26 cellular contexts compared by ENCODE assay signal in the genomic region with DNA sequence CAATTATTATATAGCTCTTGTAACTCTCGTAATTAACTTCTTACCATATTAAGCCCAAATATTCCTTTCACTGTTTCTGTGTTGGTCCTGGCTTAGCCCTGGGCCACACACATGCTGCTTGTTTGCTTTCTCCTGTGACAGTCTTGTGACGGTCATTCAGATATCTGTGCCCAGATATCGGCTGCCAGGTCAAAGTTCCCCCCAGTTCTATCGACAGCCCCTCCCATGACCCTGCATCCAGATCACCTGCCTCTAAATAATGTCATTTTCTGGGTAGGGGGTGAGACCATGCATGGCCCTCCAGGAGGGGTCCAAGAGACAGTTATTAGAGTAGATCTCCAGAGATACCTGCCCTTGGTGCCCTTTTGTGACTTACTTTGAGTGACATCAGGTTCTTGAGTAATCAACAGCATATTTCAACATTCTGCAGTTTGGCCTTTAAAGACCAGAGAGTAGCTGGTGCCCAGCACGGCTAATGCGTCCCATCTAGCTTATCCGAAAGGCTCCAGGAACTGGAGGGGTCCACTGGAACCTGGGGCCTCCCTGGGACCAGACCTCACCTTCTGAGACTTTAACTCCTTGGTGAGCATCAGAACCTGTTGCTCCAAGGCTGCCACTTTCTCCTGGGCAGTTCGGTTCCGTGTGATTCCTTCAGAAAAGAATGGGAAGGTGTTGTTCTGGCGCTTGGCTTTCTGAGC. TPM values are rescaled to one million over a fixed set of nuclear protein-coding genes. Genes with fewer than 3 reads are reported as not detected.
DNase-seq lines count a peak whose midpoint lies in the region; TF ChIP-seq lines count a peak whose summit lies in the region.
"Had no signal": no experiment of that assay in that cellular context is flagged by ENCODE, and none has a peak within 500 bp of the region (broad histone marks: within the 10 kb centered on the region; RNA-seq: fewer than 3 reads in every experiment).

No MANE protein-coding gene starts in this region.

- H3K9me3 Mint-ChIP-seq in Caco-2 (ENCODE audit: unreplicated experiment), result no peaks in the 10 kb centered on the region
- H3K9me3 Mint-ChIP-seq: activated T-cell treated with anti-CD3 and anti-CD28 coated beads, Interleukin-2, amount 50 U/mL, for 4 hours; CD4-positive, CD25-positive, alpha-beta regulatory T cell; dendritic cell treated with granulocyte-macrophage colony-stimulating factor and Interleukin-4, amounts not matched to agents 40 ng/mL and 50 ng/mL, for 4 days; stimulated activated naive B cell treated with anti-CD40 and anti-IgM and Interleukin-4, amounts not matched to agents 10 μg/mL and 1 μg/mL and 100 μg/mL, for 72 hours; T-helper 1 cell treated with Interleukin-12 subunit alpha and Interleukin-12 subunit beta and Interleukin-4 antibody, amounts not matched to agents 30 μg/mL and 1 μg/mL, for 36 hours had no signal

- H3K27ac ChIP-seq in RWPE1 (peak overlapping the region; percentile 63), hepatocyte (peak overlapping the region; percentile 92), trophoblast cell (ENCODE audit: low read depth, low read length) (peak overlapping the region; percentile 79)
- H3K27ac ChIP-seq: SJSA1, vagina had no signal

- BruUV-seq in Caco-2 (replicated peaks; lab: Mats Ljungman, UMichigan), result no TSS peak

- H3K9me3 ChIP-seq in Caco-2 (no peaks in the 10 kb centered on the region), hepatocyte (ENCODE audit: low read depth) (no peaks in the 10 kb centered on the region), trophoblast cell (ENCODE audit: insufficient read depth, low read depth, low read length) (no peaks in the 10 kb centered on the region)
- H3K9me3 ChIP-seq: SJSA1, vagina had no signal

- H4K8ac ChIP-seq in trophoblast cell (ENCODE audit: low read depth, low read length), result no peak overlapping the region

- peak overlapping the region; percentile 52 for H3K4me2 ChIP-seq in hepatocyte
- no peak overlapping the region for H3K4me2 ChIP-seq in trophoblast cell (ENCODE audit: low read length)

- no peak overlapping the region for H3K23ac ChIP-seq in trophoblast cell (ENCODE audit: low read length)

- peak overlapping the region; percentile 4 for H2BK12ac ChIP-seq in trophoblast cell (ENCODE audit: low read length)

- peaks cover 7% of the 10 kb centered on the region for H3K79me1 ChIP-seq in trophoblast cell (ENCODE audit: low read length)

- no peak overlapping the region for H3K9ac ChIP-seq in trophoblast cell (ENCODE audit: low read length)

- H3K4ac ChIP-seq in trophoblast cell (ENCODE audit: low read depth, low read length), result no peak overlapping the region

- TF ChIP-seq CTCF in Caco-2 (IDR thresholded peaks at IDR 0.05; ENCODE audit: insufficient read depth in 1 of 2, low read depth in 1 of 2, low read length in 1 of 2, severe bottlenecking in 1 of 2, unreplicated experiment in 1 of 2) (no peak), RWPE1 (conservative IDR thresholded peaks at IDR 0.05; ENCODE audit: low read depth) (no peak), hepatocyte (IDR thresholded peaks at IDR 0.05; ENCODE audit: poor library complexity) (no peak)

- H3K27me3 Mint-ChIP-seq in Caco-2 (ENCODE audit: insufficient read depth, unreplicated experiment), result no peaks in the 10 kb centered on the region
- H3K27me3 Mint-ChIP-seq: CD4-positive, CD25-positive, alpha-beta regulatory T cell; dendritic cell treated with granulocyte-macrophage colony-stimulating factor and Interleukin-4, amounts not matched to agents 40 ng/mL and 50 ng/mL, for 4 days; stimulated activated naive B cell treated with anti-CD40 and anti-IgM and Interleukin-4, amounts not matched to agents 10 μg/mL and 1 μg/mL and 100 μg/mL, for 72 hours had no signal

- intact Hi-C loops in Caco-2 (cut with micrococcal nuclease; ENCODE audit: unreplicated experiment), result loop anchor here (2.0 kb wide), 1 partner anchor 26 kb away; a partner anchor contains a TSS

- H2BK120ac ChIP-seq in trophoblast cell (ENCODE audit: insufficient read depth, low read length, poor library complexity), result peak overlapping the region; percentile 6

- no peak overlapping the region for H3K4me3 ChIP-seq in Caco-2 (ENCODE audit: low read depth, low read length)
- no peak overlapping the region for H3K4me3 ChIP-seq in hepatocyte
- H3K4me3 ChIP-seq in trophoblast cell (ENCODE audit: low read depth, low read length), result no peak overlapping the region
- H3K4me3 ChIP-seq: lung, SJSA1, vagina had no signal

- peak overlapping the region; percentile 59 for H2BK5ac ChIP-seq in trophoblast cell (ENCODE audit: low read depth, low read length, poor library complexity)

- H3K18ac ChIP-seq in trophoblast cell (ENCODE audit: low read length), result no peak overlapping the region

- H3K79me2 ChIP-seq in hepatocyte (no peaks in the 10 kb centered on the region), trophoblast cell (ENCODE audit: control insufficient read depth, insufficient read depth, low read length, poor library complexity) (no peaks in the 10 kb centered on the region)

- no peaks in the 10 kb centered on the region for H3K27me3 ChIP-seq in Caco-2 (replicated peaks; ENCODE audit: control insufficient read depth, insufficient read depth, low read length)
- H3K27me3 ChIP-seq in hepatocyte, result no peaks in the 10 kb centered on the region
- H3K27me3 ChIP-seq in trophoblast cell (ENCODE audit: insufficient read depth, low read length), result no peaks in the 10 kb centered on the region
- H3K27me3 ChIP-seq: SJSA1, vagina had no signal

- POLR2A ChIA-PET in Caco-2 (lab: Charles Lee), result interaction anchor here (1.3 kb wide), 1 partner anchor 27 kb away, joined by 4 read pairs; a partner anchor contains a TSS
- POLR2A ChIA-PET in RWPE1 (lab: Yijun Ruan, JAX; ENCODE audit: low non-redundant PET), result no interaction called here

- peaks cover 75% of the 10 kb centered on the region for H3K4me1 ChIP-seq in Caco-2
- peaks cover 77% of the 10 kb centered on the region for H3K4me1 ChIP-seq in hepatocyte (ENCODE audit: insufficient read depth)
- peaks cover 14 to 16% of the 10 kb centered on the region in 2 experiments for H3K4me1 ChIP-seq in trophoblast cell (ENCODE audit: control insufficient read depth in 1 of 2, insufficient read depth in 2 of 2, low read length in 2 of 2)

- 79% methylated on average over 10 of the region's 10 CpGs for WGBS in hepatocyte (ENCODE audit: low lambda C conversion rate, missing lambda C conversion rate)
- WGBS in trophoblast cell (ENCODE audit: extremely low coverage, insufficient coverage, insufficient read length), result no CpG with 5 or more reads among the region's 10 CpGs

- H4K20me1 ChIP-seq in hepatocyte (ENCODE audit: insufficient read depth, poor library complexity, severe bottlenecking), result no peaks in the 10 kb centered on the region

- H4K12ac ChIP-seq in trophoblast cell (ENCODE audit: low read depth, low read length), result no peak overlapping the region

- peaks cover 38% of the 10 kb centered on the region for H3K4me1 Mint-ChIP-seq in Caco-2 (ENCODE audit: low read depth, unreplicated experiment)
- H3K4me1 Mint-ChIP-seq: CD4-positive, CD25-positive, alpha-beta regulatory T cell had no signal

- no peaks in the 10 kb centered on the region for H3K9me2 ChIP-seq in hepatocyte (replicated peaks; ENCODE audit: insufficient read depth)

- CTCF ChIA-PET in Caco-2 (lab: Charles Lee), result interaction anchor here (0.6 to 1.1 kb wide), 3 partner anchors 13 to 496 kb away, joined by 3 to 5 read pairs (median 5); a partner anchor contains a TSS
- CTCF ChIA-PET in RWPE1 (lab: Yijun Ruan, JAX), result interaction anchor here (1.2 kb wide), 1 partner anchor 17 kb away, joined by 4 read pairs; no protein-coding TSS in a partner anchor

- H2AK5ac ChIP-seq in trophoblast cell (ENCODE audit: low read length), result peak overlapping the region; percentile 20

- H2AFZ ChIP-seq in hepatocyte (no peak overlapping the region), trophoblast cell (ENCODE audit: insufficient read depth, low read length, poor library complexity) (no peak overlapping the region)

- DNase-seq in Caco-2 (peak; percentile 46 to 68), RWPE1 (ENCODE audit: low spot score) (no peak), hepatocyte (ENCODE audit: low spot score) (peak; percentile 56), trophoblast cell (peak in 1 of 2 donors; percentile 75), NCI-H345 treated with DMSO at 0.1 percent for 48 hours (lab: John Stamatoyannopoulos, UW; ENCODE audit: unreplicated experiment) (no peak), CD1c-positive myeloid dendritic cell (ENCODE audit: extremely low spot score) (no peak), OCI-M2 (lab: John Stamatoyannopoulos, UW; ENCODE audit: unreplicated experiment) (no peak)
- DNase-seq in activated naive CD4-positive, alpha-beta T cell treated with Interleukin-2 at 50 U/mL for 16 hours, result no peak
- DNase-seq: activated CD4-positive, alpha-beta T cell treated with anti-CD3 and anti-CD28 coated beads for 4 hours; activated naive CD4-positive, alpha-beta T cell; activated T-cell treated with anti-CD3 and anti-CD28 coated beads, Interleukin-2, amount 50 U/mL, for 4 hours; amygdala; CD4-positive, CD25-positive, alpha-beta regulatory T cell; HCEC 1CT; MM.1S; NCI-H146; NCI-H524 treated with DMSO at 0.1 percent for 48 hours; NK-92 treated with Interleukin-12 subunit alpha and Interleukin-12 subunit beta, amount 100 ng/mL, for 24 hours; retina; stimulated activated CD4-positive, alpha-beta T cell treated with anti-CD3 and anti-CD28 coated beads, Interleukin-4, amount 100 ng/mL, for 1 hour; stimulated activated naive B cell treated with anti-CD40 and anti-IgM and Interleukin-4, amounts not matched to agents 10 μg/mL and 1 μg/mL and 100 μg/mL, for 72 hours had no signal

- peaks cover 8% of the 10 kb centered on the region for H3K36me3 Mint-ChIP-seq in Caco-2 (ENCODE audit: insufficient read depth, unreplicated experiment)

- peaks cover 1% of the 10 kb centered on the region; the same call in 1 of the 2 replicates for H3K36me3 ChIP-seq in Caco-2 (ENCODE audit: control insufficient read depth, insufficient read depth, low read length)
- no peaks in the 10 kb centered on the region for H3K36me3 ChIP-seq in hepatocyte (replicated peaks; ENCODE audit: insufficient read depth, low read depth)
- H3K36me3 ChIP-seq in trophoblast cell (ENCODE audit: control insufficient read depth in 1 of 2, insufficient read depth in 2 of 2, low read length in 2 of 2), result peaks cover 17 to 27% of the 10 kb centered on the region in 2 experiments

- H4K91ac ChIP-seq in trophoblast cell (ENCODE audit: low read depth, low read length), result peak overlapping the region; percentile 42

- H3K27ac Mint-ChIP-seq in Caco-2 (ENCODE audit: unreplicated experiment), result peak overlapping the region; percentile 66
- H3K27ac Mint-ChIP-seq: dendritic cell treated with granulocyte-macrophage colony-stimulating factor and Interleukin-4, amounts not matched to agents 40 ng/mL and 50 ng/mL, for 4 days; stimulated activated naive B cell treated with anti-CD40 and anti-IgM and Interleukin-4, amounts not matched to agents 10 μg/mL and 1 μg/mL and 100 μg/mL, for 72 hours; T-helper 1 cell treated with Interleukin-12 subunit alpha and Interleukin-12 subunit beta and Interleukin-4 antibody, amounts not matched to agents 30 μg/mL and 1 μg/mL, for 36 hours had no signal

- peak overlapping the region; percentile 9 for H3K14ac ChIP-seq in trophoblast cell (ENCODE audit: low read length)

- peak overlapping the region; percentile 16 for H3K4me3 Mint-ChIP-seq in Caco-2 (ENCODE audit: unreplicated experiment)
- H3K4me3 Mint-ChIP-seq: activated T-cell treated with anti-CD3 and anti-CD28 coated beads, Interleukin-2, amount 50 U/mL, for 4 hours; CD4-positive, CD25-positive, alpha-beta regulatory T cell; dendritic cell treated with granulocyte-macrophage colony-stimulating factor and Interleukin-4, amounts not matched to agents 40 ng/mL and 50 ng/mL, for 4 days; stimulated activated naive B cell treated with anti-CD40 and anti-IgM and Interleukin-4, amounts not matched to agents 10 μg/mL and 1 μg/mL and 100 μg/mL, for 72 hours; T-helper 1 cell treated with Interleukin-12 subunit alpha and Interleukin-12 subunit beta and Interleukin-4 antibody, amounts not matched to agents 30 μg/mL and 1 μg/mL, for 36 hours had no signal

RNA-seq across cellular contexts. Expression of a gene that starts 26.9 kb away (rescaled TPM):
- total RNA-seq in Caco-2 (2022) (8.5 and 8.6 TPM in 2 replicates), hepatocyte (20.0 and 26.7 TPM in 2 replicates)
- 31.6 and 33.5 TPM in 2 replicates for polyA plus RNA-seq in hepatocyte
- 18.4 and 19.5 TPM in 2 replicates for polyA plus RNA-seq in trophoblast cell (2013)

RNA-seq across cellular contexts. Expression of a gene that starts 36.1 kb away (rescaled TPM):
- total RNA-seq in Caco-2 (2022) (18.9 and 20.0 TPM in 2 replicates), hepatocyte (24.6 and 27.1 TPM in 2 replicates)
- 11.7 and 12.8 TPM in 2 replicates for polyA plus RNA-seq in hepatocyte
- polyA plus RNA-seq in trophoblast cell (2013), result 34.0 and 35.3 TPM in 2 replicates

Comparison
In these comparisons a context has a peak if more than half of its experiments do, and no peak if none do; other contexts are left out.
1. DNase-seq: peak in Caco-2 (2 of 2) and hepatocyte (single experiment); none in RWPE1 (single experiment), activated naive CD4-positive, alpha-beta T cell treated with Interleukin-2 at 50 U/mL for 16 hours (single experiment), NCI-H345 treated with DMSO at 0.1 percent for 48 hours (single experiment), CD1c-positive myeloid dendritic cell (single experiment) and OCI-M2 (single experiment).
2. Peak in every context shown above with its lines, with median percentiles within 50 percentile points of each other: H3K27ac ChIP-seq.